7 cellular contexts compared by ENCODE assay signal in the genomic region with DNA sequence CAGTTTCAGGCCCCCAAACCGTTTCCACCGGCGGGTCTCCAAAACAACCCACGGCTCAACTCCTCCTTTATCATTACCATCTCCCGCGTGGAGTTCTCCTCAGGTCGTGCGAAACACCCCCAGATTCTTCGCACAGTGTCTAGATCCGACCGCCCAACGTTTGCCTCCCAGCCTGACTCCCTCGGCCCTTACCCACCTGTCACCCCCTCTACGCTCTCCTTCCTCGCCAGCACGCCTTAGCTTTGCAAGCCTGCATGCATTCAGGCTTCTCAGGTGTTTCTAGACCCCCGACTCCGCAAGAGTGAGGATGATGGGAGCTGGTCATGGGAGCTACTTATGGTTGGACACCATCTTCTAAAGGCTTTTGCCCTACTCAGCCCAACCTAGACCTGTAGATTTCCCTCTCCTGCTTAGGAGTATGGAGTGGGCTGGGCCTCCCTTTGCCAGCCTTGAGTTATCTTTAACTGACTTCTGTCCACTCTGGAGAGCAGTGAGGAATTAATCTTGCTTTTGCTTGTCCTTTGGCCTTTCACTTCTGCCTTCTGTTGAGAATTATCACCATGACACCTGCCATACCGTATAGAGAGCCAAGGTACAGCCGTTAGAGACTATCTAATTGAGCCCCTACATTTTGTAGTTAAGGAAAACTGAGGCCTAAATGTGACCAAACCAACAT.
DNase-seq lines count a peak whose midpoint lies in the region; ATAC-seq and TF ChIP-seq lines count a peak whose summit lies in the region.

No MANE protein-coding gene starts in this region.

- H3K9ac ChIP-seq in iPS-15b (ENCODE audit: low read depth, low read length) (peak overlapping the region; percentile 96), subcutaneous abdominal adipose tissue (ENCODE audit: low read length in 5 of 5) (peak overlapping the region; percentile 69 to 91 (median 87))

- no peak for TF ChIP-seq CTCF in HEK293 (tag by site-specific recombination; IDR thresholded peaks at IDR 0.05)
- TF ChIP-seq CTCF in WI38 (IDR thresholded peaks at IDR 0.05; ENCODE audit: low read depth, low read length) = no peak

- DNase-seq in stimulated activated naive CD8-positive, alpha-beta T cell treated with anti-CD3 and anti-CD28 coated beads, Interleukin-15, Interleukin-2, amounts not matched to agents 100 U/mL and 50 U/mL, for 24 hours = no peak
- DNase-seq in SHP77 (lab: John Stamatoyannopoulos, UW) (no peak), dedifferentiated amniotic fluid mesenchymal stem cell (ENCODE audit: extremely low spot score) (no peak)

- H3K27me3 ChIP-seq in iPS-15b (ENCODE audit: control insufficient read depth, insufficient read depth, low read length) (no peaks in the 10 kb centered on the region), subcutaneous abdominal adipose tissue (ENCODE audit: control insufficient read depth in 5 of 5, insufficient read depth in 4 of 5, low read length in 5 of 5) (no peaks in the 10 kb centered on the region)

- no peak for ATAC-seq in stimulated activated naive CD8-positive, alpha-beta T cell treated with anti-CD3 and anti-CD28 coated beads, Interleukin-15, Interleukin-2, amounts not matched to agents 100 U/mL and 50 U/mL, for 24 hours

- H3K4me3 ChIP-seq in HEK293 (ENCODE audit: low read depth, low read length) (peak overlapping the region; percentile 77), WI38 (ENCODE audit: low read depth, low read length) (peak overlapping the region; percentile 80), iPS-15b (ENCODE audit: low read depth, low read length) (peak overlapping the region; percentile 95), subcutaneous abdominal adipose tissue (ENCODE audit: low read depth in 1 of 5, low read length in 5 of 5) (peak overlapping the region; percentile 92 to 99 (median 95))

- H3K27ac ChIP-seq in HEK293 (ENCODE audit: extremely low read depth, low read depth, low read length) = peak overlapping the region; percentile 48; the same call in 1 of the 2 replicates
- H3K27ac ChIP-seq in subcutaneous abdominal adipose tissue (ENCODE audit: low read depth, low read length) = peak overlapping the region; percentile 77

- CTCF ChIA-PET in HEK293 (lab: Yijun Ruan, JAX) = interaction anchor here (0.7 to 2.9 kb wide), 4 partner anchors 9 to 640 kb away, joined by 3 to 14 read pairs (median 6); no protein-coding TSS in a partner anchor

- POLR2A ChIA-PET in HEK293 (lab: Yijun Ruan, JAX) = interaction anchor here (0.5 to 1.5 kb wide), 10 partner anchors 9 to 406 kb away, joined by 3 to 23 read pairs (median 4); partner anchors contain the start of genes MED18, PPP1R8 and SESN2

- peaks cover 0 to 29% of the 10 kb centered on the region in 2 experiments; a peak in 1 of 3 replicates for H3K36me3 ChIP-seq in HEK293 (ENCODE audit: control insufficient read depth in 2 of 2, insufficient read depth in 1 of 2, low read length in 2 of 2)
- no peaks in the 10 kb centered on the region for H3K36me3 ChIP-seq in iPS-15b (ENCODE audit: control insufficient read depth, insufficient read depth, low read length)
- peaks cover 0 to 7% (median 4%) of the 10 kb centered on the region in 5 donors for H3K36me3 ChIP-seq in subcutaneous abdominal adipose tissue (ENCODE audit: control insufficient read depth in 5 of 5, insufficient read depth in 5 of 5, low read length in 5 of 5)

- no peaks in the 10 kb centered on the region for H3K9me3 ChIP-seq in HEK293 (ENCODE audit: control insufficient read depth, insufficient read depth, low read depth, low read length)
- no peaks in the 10 kb centered on the region for H3K9me3 ChIP-seq in iPS-15b (ENCODE audit: control insufficient read depth, insufficient read depth, low read length)
- no peaks in the 10 kb centered on the region for H3K9me3 ChIP-seq in subcutaneous abdominal adipose tissue (ENCODE audit: control insufficient read depth in 5 of 5, low read length in 5 of 5)

- H3K4me1 ChIP-seq in HEK293 (ENCODE audit: control insufficient read depth, insufficient read depth, low read length) (0 out of 2 replicates have a peak, but pooled peaks cover 3% of the 10 kb centered on the region), iPS-15b (ENCODE audit: control insufficient read depth, insufficient read depth, low read length) (no peaks in the 10 kb centered on the region), subcutaneous abdominal adipose tissue (ENCODE audit: control insufficient read depth in 5 of 5, insufficient read depth in 5 of 5, low read length in 5 of 5) (peaks cover 6 to 37% (median 25%) of the 10 kb centered on the region in 5 donors)

TF ChIP-seq in HEK293, 187 proteins besides CTCF, POLR2A, EP300 and RAD21 (continues in another document):
- TF ChIP-seq SCRT1 (tag by site-specific recombination; IDR thresholded peaks at IDR 0.05; ENCODE audit: borderline replicate concordance) (peak; percentile 84), SCRT2 (tag by site-specific recombination; IDR thresholded peaks at IDR 0.05) (peak; percentile 86), KLF16 (tag by site-specific recombination; IDR thresholded peaks at IDR 0.05) (0 out of 2 replicates have a peak, but pooled peaks have one; percentile 1), ZNF10 (tag by site-specific recombination; IDR thresholded peaks at IDR 0.05) (peak; percentile 72; the same call in 1 of the 2 replicates), ZNF600 (tag by site-specific recombination; IDR thresholded peaks at IDR 0.05) (peak; percentile 36; the same call in 1 of the 2 replicates), ZNF501 (tag by site-specific recombination; IDR thresholded peaks at IDR 0.05) (no peak), ZNF76 (tag by site-specific recombination; IDR thresholded peaks at IDR 0.05; ENCODE audit: borderline replicate concordance, low read depth) (0 out of 2 replicates have a peak, but pooled peaks have one; percentile 11)
- TF ChIP-seq, protein P1, sequence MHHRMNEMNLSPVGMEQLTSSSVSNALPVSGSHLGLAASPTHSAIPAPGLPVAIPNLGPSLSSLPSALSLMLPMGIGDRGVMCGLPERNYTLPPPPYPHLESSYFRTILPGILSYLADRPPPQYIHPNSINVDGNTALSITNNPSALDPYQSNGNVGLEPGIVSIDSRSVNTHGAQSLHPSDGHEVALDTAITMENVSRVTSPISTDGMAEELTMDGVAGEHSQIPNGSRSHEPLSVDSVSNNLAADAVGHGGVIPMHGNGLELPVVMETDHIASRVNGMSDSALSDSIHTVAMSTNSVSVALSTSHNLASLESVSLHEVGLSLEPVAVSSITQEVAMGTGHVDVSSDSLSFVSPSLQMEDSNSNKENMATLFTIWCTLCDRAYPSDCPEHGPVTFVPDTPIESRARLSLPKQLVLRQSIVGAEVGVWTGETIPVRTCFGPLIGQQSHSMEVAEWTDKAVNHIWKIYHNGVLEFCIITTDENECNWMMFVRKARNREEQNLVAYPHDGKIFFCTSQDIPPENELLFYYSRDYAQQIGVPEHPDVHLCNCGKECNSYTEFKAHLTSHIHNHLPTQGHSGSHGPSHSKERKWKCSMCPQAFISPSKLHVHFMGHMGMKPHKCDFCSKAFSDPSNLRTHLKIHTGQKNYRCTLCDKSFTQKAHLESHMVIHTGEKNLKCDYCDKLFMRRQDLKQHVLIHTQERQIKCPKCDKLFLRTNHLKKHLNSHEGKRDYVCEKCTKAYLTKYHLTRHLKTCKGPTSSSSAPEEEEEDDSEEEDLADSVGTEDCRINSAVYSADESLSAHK (tag by site-specific recombination; IDR thresholded peaks at IDR 0.05) = peak; percentile 79
- TF ChIP-seq, protein P2, sequence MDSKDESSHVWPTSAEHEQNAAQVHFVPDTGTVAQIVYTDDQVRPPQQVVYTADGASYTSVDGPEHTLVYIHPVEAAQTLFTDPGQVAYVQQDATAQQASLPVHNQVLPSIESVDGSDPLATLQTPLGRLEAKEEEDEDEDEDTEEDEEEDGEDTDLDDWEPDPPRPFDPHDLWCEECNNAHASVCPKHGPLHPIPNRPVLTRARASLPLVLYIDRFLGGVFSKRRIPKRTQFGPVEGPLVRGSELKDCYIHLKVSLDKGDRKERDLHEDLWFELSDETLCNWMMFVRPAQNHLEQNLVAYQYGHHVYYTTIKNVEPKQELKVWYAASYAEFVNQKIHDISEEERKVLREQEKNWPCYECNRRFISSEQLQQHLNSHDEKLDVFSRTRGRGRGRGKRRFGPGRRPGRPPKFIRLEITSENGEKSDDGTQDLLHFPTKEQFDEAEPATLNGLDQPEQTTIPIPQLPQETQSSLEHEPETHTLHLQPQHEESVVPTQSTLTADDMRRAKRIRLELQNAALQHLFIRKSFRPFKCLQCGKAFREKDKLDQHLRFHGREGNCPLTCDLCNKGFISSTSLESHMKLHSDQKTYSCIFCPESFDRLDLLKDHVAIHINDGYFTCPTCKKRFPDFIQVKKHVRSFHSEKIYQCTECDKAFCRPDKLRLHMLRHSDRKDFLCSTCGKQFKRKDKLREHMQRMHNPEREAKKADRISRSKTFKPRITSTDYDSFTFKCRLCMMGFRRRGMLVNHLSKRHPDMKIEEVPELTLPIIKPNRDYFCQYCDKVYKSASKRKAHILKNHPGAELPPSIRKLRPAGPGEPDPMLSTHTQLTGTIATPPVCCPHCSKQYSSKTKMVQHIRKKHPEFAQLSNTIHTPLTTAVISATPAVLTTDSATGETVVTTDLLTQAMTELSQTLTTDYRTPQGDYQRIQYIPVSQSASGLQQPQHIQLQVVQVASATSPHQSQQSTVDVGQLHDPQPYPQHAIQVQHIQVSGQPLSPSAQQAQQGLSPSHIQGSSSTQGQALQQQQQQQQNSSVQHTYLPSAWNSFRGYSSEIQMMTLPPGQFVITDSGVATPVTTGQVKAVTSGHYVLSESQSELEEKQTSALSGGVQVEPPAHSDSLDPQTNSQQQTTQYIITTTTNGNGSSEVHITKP (tag by site-specific recombination; IDR thresholded peaks at IDR 0.05) = peak; percentile 87
- TF ChIP-seq, protein P3, sequence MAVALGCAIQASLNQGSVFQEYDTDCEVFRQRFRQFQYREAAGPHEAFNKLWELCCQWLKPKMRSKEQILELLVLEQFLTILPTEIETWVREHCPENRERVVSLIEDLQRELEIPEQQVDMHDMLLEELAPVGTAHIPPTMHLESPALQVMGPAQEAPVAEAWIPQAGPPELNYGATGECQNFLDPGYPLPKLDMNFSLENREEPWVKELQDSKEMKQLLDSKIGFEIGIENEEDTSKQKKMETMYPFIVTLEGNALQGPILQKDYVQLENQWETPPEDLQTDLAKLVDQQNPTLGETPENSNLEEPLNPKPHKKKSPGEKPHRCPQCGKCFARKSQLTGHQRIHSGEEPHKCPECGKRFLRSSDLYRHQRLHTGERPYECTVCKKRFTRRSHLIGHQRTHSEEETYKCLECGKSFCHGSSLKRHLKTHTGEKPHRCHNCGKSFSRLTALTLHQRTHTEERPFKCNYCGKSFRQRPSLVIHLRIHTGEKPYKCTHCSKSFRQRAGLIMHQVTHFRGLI (tag by site-specific recombination; IDR thresholded peaks at IDR 0.05) = peak; percentile 96
